ENCODE assay signal across 15 cellular contexts in the genomic region with DNA sequence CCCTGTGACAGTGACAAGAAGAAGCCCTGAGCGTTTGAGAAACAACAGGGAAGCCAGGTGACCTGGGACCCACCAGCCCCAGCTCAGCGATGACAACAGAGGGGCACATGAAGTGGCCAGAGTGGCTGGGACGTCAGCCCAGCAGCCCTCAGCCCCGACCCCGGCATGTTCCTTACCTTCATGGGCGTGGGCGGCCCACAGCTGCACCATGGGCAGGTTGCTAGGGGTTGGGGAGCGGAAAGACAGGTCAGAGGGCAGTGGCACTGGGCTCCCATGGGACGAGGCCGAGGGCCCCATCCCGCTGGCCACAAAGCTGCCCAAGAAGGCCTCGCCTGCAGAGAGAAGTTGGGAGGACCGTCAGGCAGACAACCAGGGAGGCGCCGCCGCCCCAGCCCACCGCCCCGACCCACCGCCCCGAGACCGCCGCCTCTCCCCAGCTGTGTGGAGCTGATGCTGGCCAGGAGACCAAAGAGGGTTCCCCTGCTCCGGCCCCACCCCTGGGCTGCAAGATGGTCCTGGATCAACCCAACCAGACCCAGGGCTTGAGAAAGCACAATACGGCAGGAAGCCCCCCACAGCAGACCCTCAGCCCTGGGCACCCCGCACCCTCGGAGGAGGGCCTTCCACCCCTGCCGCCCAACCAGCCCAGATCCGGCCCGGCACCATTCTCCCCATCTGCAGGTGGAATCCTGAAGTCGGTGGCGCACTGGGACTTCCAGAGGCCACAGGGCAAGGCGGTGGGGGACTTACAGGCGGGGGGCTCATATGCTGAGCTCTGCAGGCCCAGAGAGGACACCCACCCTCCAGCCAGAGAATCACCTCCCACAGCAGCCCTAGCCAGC. TPM values are rescaled to one million over a fixed set of nuclear protein-coding genes. Genes with fewer than 3 reads are reported as not detected.
DNase-seq lines count a peak whose midpoint lies in the region; ATAC-seq and TF ChIP-seq lines count a peak whose summit lies in the region.
"Had no signal": no experiment of that assay in that cellular context is flagged by ENCODE, and none has a peak within 500 bp of the region (broad histone marks: within the 10 kb centered on the region; RNA-seq: fewer than 3 reads in every experiment).

No MANE protein-coding gene starts in this region.

- intact Hi-C loops in left colon (cut with DNase I, micrococcal nuclease) = no loop called here

- no peaks in the 10 kb centered on the region for H3K9me3 ChIP-seq in tibial nerve
- H3K9me3 ChIP-seq: A549, colonic mucosa had no signal

- peaks cover 0 to 53% (median 4%) of the 10 kb centered on the region in 3 donors for H3K36me3 ChIP-seq in tibial nerve

- peaks cover 0 to 45% (median 22%) of the 10 kb centered on the region in 4 donors for H3K4me1 ChIP-seq in tibial nerve

- no peaks in the 10 kb centered on the region for H3K27me3 Mint-ChIP-seq in activated T-cell treated with anti-CD3 and anti-CD28 coated beads, Interleukin-2, amount 50 U/mL, for 4 hours (ENCODE audit: low read depth)
- H3K27me3 Mint-ChIP-seq in activated T-cell treated with anti-CD3 and anti-CD28 coated beads, Interleukin-2, amount 50 U/mL, for 24 hours = no peaks in the 10 kb centered on the region
- peaks cover 2% of the 10 kb centered on the region; the same call in 1 of the 2 replicates for H3K27me3 Mint-ChIP-seq in HFFc6 (ENCODE audit: insufficient read depth)
- H3K27me3 Mint-ChIP-seq in endothelial cell (ENCODE audit: unreplicated experiment) = peaks cover 13% of the 10 kb centered on the region

- TF ChIP-seq EP300 in tibial nerve (IDR thresholded peaks at IDR 0.05) = no peak

- no peak overlapping the region for H3K4me3 ChIP-seq in tibial nerve
- H3K4me3 ChIP-seq: A549, colonic mucosa had no signal

- H3K4me3 Mint-ChIP-seq in activated T-cell treated with anti-CD3 and anti-CD28 coated beads, Interleukin-2, amount 50 U/mL, for 4 hours = peak overlapping the region; percentile 27
- H3K4me3 Mint-ChIP-seq in activated T-cell treated with anti-CD3 and anti-CD28 coated beads, Interleukin-2, amount 50 U/mL, for 24 hours = no peak overlapping the region
- H3K4me3 Mint-ChIP-seq in HFFc6 (no peak overlapping the region), endothelial cell (ENCODE audit: unreplicated experiment) (peak overlapping the region; percentile 75)
- peak overlapping the region; percentile 77 for H3K4me3 Mint-ChIP-seq in stimulated activated effector memory CD8-positive, alpha-beta T cell treated with anti-CD3 and anti-CD28 coated beads, Interleukin-12 subunit alpha, Interleukin-12 subunit beta, amount 100 ng/mL, for 72 hours
- H3K4me3 Mint-ChIP-seq: neural crest cell had no signal

- no peak for TF ChIP-seq POLR2A in tibial nerve (IDR thresholded peaks at IDR 0.05)

- no peaks in the 10 kb centered on the region for H3K27me3 ChIP-seq in tibial nerve
- H3K27me3 ChIP-seq: colonic mucosa had no signal

- peaks cover 42% of the 10 kb centered on the region for H3K4me1 Mint-ChIP-seq in activated T-cell treated with anti-CD3 and anti-CD28 coated beads, Interleukin-2, amount 50 U/mL, for 4 hours (ENCODE audit: low read depth)
- H3K4me1 Mint-ChIP-seq in activated T-cell treated with anti-CD3 and anti-CD28 coated beads, Interleukin-2, amount 50 U/mL, for 24 hours (ENCODE audit: low read depth) = peaks cover 29% of the 10 kb centered on the region
- H3K4me1 Mint-ChIP-seq in HFFc6 (ENCODE audit: low read depth) = peaks cover 13% of the 10 kb centered on the region
- peaks cover 5% of the 10 kb centered on the region for H3K4me1 Mint-ChIP-seq in endothelial cell (ENCODE audit: unreplicated experiment)
- H3K4me1 Mint-ChIP-seq in stimulated activated effector memory CD8-positive, alpha-beta T cell treated with anti-CD3 and anti-CD28 coated beads, Interleukin-12 subunit alpha, Interleukin-12 subunit beta, amount 100 ng/mL, for 72 hours = peaks cover 33% of the 10 kb centered on the region

- ATAC-seq in activated T-cell treated with anti-CD3 and anti-CD28 coated beads, Interleukin-2, amount 50 U/mL, for 4 hours = no peak
- no peak for ATAC-seq in stimulated activated effector memory CD8-positive, alpha-beta T cell treated with anti-CD3 and anti-CD28 coated beads, Interleukin-12 subunit alpha, Interleukin-12 subunit beta, amount 100 ng/mL, for 72 hours
- ATAC-seq in left colon (no peak), GM19463 (IDR thresholded peaks at IDR 0.05; ENCODE audit: unreplicated experiment) (no peak)
- ATAC-seq: A549, right cardiac atrium had no signal

- peak overlapping the region in 1 of 4 donors; percentile 61 for H3K27ac ChIP-seq in tibial nerve
- H3K27ac ChIP-seq: colonic mucosa, VCaP had no signal

- DNase-seq in activated T-cell treated with anti-CD3 and anti-CD28 coated beads, Interleukin-2, amount 50 U/mL, for 4 hours = no peak
- DNase-seq in activated T-cell treated with anti-CD3 and anti-CD28 coated beads, Interleukin-2, amount 50 U/mL, for 24 hours = no peak
- DNase-seq in HFFc6 = no peak
- no peak for DNase-seq in endothelial cell (ENCODE audit: low spot score)
- no peak for DNase-seq in stimulated activated effector memory CD8-positive, alpha-beta T cell treated with anti-CD3 and anti-CD28 coated beads, Interleukin-12 subunit alpha, Interleukin-12 subunit beta, amount 100 ng/mL, for 72 hours (ENCODE audit: low spot score in 2 of 2)
- DNase-seq in left colon = no peak
- DNase-seq in tibial nerve (ENCODE audit: low spot score in 2 of 2) = no peak
- DNase-seq: colonic mucosa; DMS 273 treated with DMSO at 0.1 percent for 48 hours; stimulated activated CD4-positive, alpha-beta T cell treated with anti-CD3 and anti-CD28 coated beads, Interleukin-2, amount 100 ng/mL, for 48 hours had no signal

- H3K9me3 Mint-ChIP-seq in activated T-cell treated with anti-CD3 and anti-CD28 coated beads, Interleukin-2, amount 50 U/mL, for 4 hours = no peaks in the 10 kb centered on the region
- no peaks in the 10 kb centered on the region for H3K9me3 Mint-ChIP-seq in activated T-cell treated with anti-CD3 and anti-CD28 coated beads, Interleukin-2, amount 50 U/mL, for 24 hours
- H3K9me3 Mint-ChIP-seq in HFFc6 (no peaks in the 10 kb centered on the region; the same call in 1 of the 2 replicates), endothelial cell (ENCODE audit: unreplicated experiment) (no peaks in the 10 kb centered on the region)
- H3K9me3 Mint-ChIP-seq in stimulated activated effector memory CD8-positive, alpha-beta T cell treated with anti-CD3 and anti-CD28 coated beads, Interleukin-12 subunit alpha, Interleukin-12 subunit beta, amount 100 ng/mL, for 72 hours = no peaks in the 10 kb centered on the region
- H3K9me3 Mint-ChIP-seq: neural crest cell had no signal

- 85 to 86% methylated on average over 9 to 33 of the region's 33 CpGs for WGBS in tibial nerve, 2 donors

- no peak for TF ChIP-seq CTCF in HFFc6 (IDR thresholded peaks at IDR 0.05)
- no peak for TF ChIP-seq CTCF in endothelial cell (IDR thresholded peaks at IDR 0.05; ENCODE audit: unreplicated experiment)
- no peak for TF ChIP-seq CTCF in tibial nerve (IDR thresholded peaks at IDR 0.05)

- H3K27ac Mint-ChIP-seq in activated T-cell treated with anti-CD3 and anti-CD28 coated beads, Interleukin-2, amount 50 U/mL, for 24 hours = no peak overlapping the region
- peak overlapping the region; percentile 6; the same call in 1 of the 2 replicates for H3K27ac Mint-ChIP-seq in HFFc6
- H3K27ac Mint-ChIP-seq in endothelial cell (ENCODE audit: unreplicated experiment) = no peak overlapping the region
- peak overlapping the region; percentile 98 for H3K27ac Mint-ChIP-seq in stimulated activated effector memory CD8-positive, alpha-beta T cell treated with anti-CD3 and anti-CD28 coated beads, Interleukin-12 subunit alpha, Interleukin-12 subunit beta, amount 100 ng/mL, for 72 hours

- H3K36me3 Mint-ChIP-seq in activated T-cell treated with anti-CD3 and anti-CD28 coated beads, Interleukin-2, amount 50 U/mL, for 4 hours (ENCODE audit: insufficient read depth) = peaks cover 17% of the 10 kb centered on the region
- H3K36me3 Mint-ChIP-seq in activated T-cell treated with anti-CD3 and anti-CD28 coated beads, Interleukin-2, amount 50 U/mL, for 24 hours (ENCODE audit: low read depth) = peaks cover 51% of the 10 kb centered on the region
- H3K36me3 Mint-ChIP-seq in HFFc6 (ENCODE audit: low read depth) (peaks cover 18% of the 10 kb centered on the region), endothelial cell (ENCODE audit: low read depth, unreplicated experiment) (peaks cover 22% of the 10 kb centered on the region)
- peaks cover 77% of the 10 kb centered on the region for H3K36me3 Mint-ChIP-seq in stimulated activated effector memory CD8-positive, alpha-beta T cell treated with anti-CD3 and anti-CD28 coated beads, Interleukin-12 subunit alpha, Interleukin-12 subunit beta, amount 100 ng/mL, for 72 hours

RNA-seq across cellular contexts. Expression of a gene that starts 29.1 kb away (rescaled TPM):
- total RNA-seq in activated T-cell treated with anti-CD3 and anti-CD28 coated beads, Interleukin-2, amount 50 U/mL, for 4 hours = 10 to 100 TPM; 45.4 to 55.2 (median 48.4) TPM
- 10 to 100 TPM; 70.6 to 87.1 (median 79.9) TPM for total RNA-seq in HFFc6 (2021; fragmentation: NEBNext Ultra II Directional; extraction: Animal tissue kit (Norgen Biotek cat#: 25700))
- total RNA-seq in endothelial cell (ENCODE audit: unreplicated experiment) = 91.8 TPM
- 100 to 1,000 TPM in 1 of 2 donors, 10 to 100 TPM in 1; 94.1 to 103 TPM for total RNA-seq in left colon
- 100 to 1,000 TPM in 3 of 4 donors, 10 to 100 TPM in 1; 76.9 to 241 (median 147) TPM for total RNA-seq in tibial nerve

Comparison
In these comparisons a context has a peak if more than half of its experiments do, and no peak if none do; other contexts are left out.
1. H3K4me3 Mint-ChIP-seq: peak in activated T-cell treated with anti-CD3 and anti-CD28 coated beads, Interleukin-2, amount 50 U/mL, for 4 hours (single experiment), endothelial cell (single experiment) and stimulated activated effector memory CD8-positive, alpha-beta T cell treated with anti-CD3 and anti-CD28 coated beads, Interleukin-12 subunit alpha, Interleukin-12 subunit beta, amount 100 ng/mL, for 72 hours (single experiment); none in activated T-cell treated with anti-CD3 and anti-CD28 coated beads, Interleukin-2, amount 50 U/mL, for 24 hours (single experiment) and HFFc6 (single experiment).
2. H3K27ac Mint-ChIP-seq: peak in HFFc6 (single experiment) and stimulated activated effector memory CD8-positive, alpha-beta T cell treated with anti-CD3 and anti-CD28 coated beads, Interleukin-12 subunit alpha, Interleukin-12 subunit beta, amount 100 ng/mL, for 72 hours (single experiment); none in activated T-cell treated with anti-CD3 and anti-CD28 coated beads, Interleukin-2, amount 50 U/mL, for 24 hours (single experiment) and endothelial cell (single experiment).